Comparison of ENCODE assay signal across 8 cellular contexts in genomic region chr12:65822732-65823480, GRCh38. TPM values are rescaled to one million over a fixed set of nuclear protein-coding genes. Genes with fewer than 3 reads are reported as not detected.
DNase-seq lines count a peak whose midpoint lies in the region; ATAC-seq and TF ChIP-seq lines count a peak whose summit lies in the region.

No MANE protein-coding gene starts in this region.

- H3K4me3 Mint-ChIP-seq in activated T-cell treated with anti-CD3 and anti-CD28 coated beads, Interleukin-2, amount 50 U/mL, for 4 hours, result peak overlapping the region; percentile 35

- no peaks in the 10 kb centered on the region for H3K9me3 Mint-ChIP-seq in activated T-cell treated with anti-CD3 and anti-CD28 coated beads, Interleukin-2, amount 50 U/mL, for 4 hours

- peak overlapping the region; percentile 99 for H3K27ac ChIP-seq in RWPE2 (ENCODE audit: poor library complexity, severe bottlenecking)

- no peak for TF ChIP-seq CTCF in RWPE2 (IDR thresholded peaks at IDR 0.05; ENCODE audit: poor library complexity, severe bottlenecking)
- TF ChIP-seq CTCF in fibroblast of the aortic adventitia (IDR thresholded peaks at IDR 0.05; ENCODE audit: insufficient read depth, low read length), result no peak

- no peak for DNase-seq in activated T-cell treated with anti-CD3 and anti-CD28 coated beads, Interleukin-2, amount 50 U/mL, for 4 hours
- DNase-seq in activated T-cell treated with anti-CD3 and anti-CD28 coated beads for 4 hours (no peak), RWPE2 (ENCODE audit: low spot score) (peak; percentile 54), fibroblast of the aortic adventitia (ENCODE audit: low read depth) (peak; percentile 65), renal cortical epithelial cell (ENCODE audit: low read depth) (peak; percentile 69), NCI-H187 treated with DMSO at 0.1 percent for 48 hours (lab: John Stamatoyannopoulos, UW) (no peak)

- no peak for ATAC-seq in activated T-cell treated with anti-CD3 and anti-CD28 coated beads, Interleukin-2, amount 50 U/mL, for 4 hours
- ATAC-seq in RWPE2 (ENCODE audit: low read depth) (peak; percentile 8; the same call in 2 of the 3 replicates), GM19023 (IDR thresholded peaks at IDR 0.05; ENCODE audit: unreplicated experiment) (no peak), GM19455 (IDR thresholded peaks at IDR 0.05; ENCODE audit: unreplicated experiment) (no peak)

- H3K36me3 Mint-ChIP-seq in activated T-cell treated with anti-CD3 and anti-CD28 coated beads, Interleukin-2, amount 50 U/mL, for 4 hours (ENCODE audit: insufficient read depth), result no peaks in the 10 kb centered on the region

- H3K4me1 Mint-ChIP-seq in activated T-cell treated with anti-CD3 and anti-CD28 coated beads, Interleukin-2, amount 50 U/mL, for 4 hours (ENCODE audit: low read depth), result peaks cover 16% of the 10 kb centered on the region

- peaks cover 61% of the 10 kb centered on the region for H3K27me3 Mint-ChIP-seq in activated T-cell treated with anti-CD3 and anti-CD28 coated beads, Interleukin-2, amount 50 U/mL, for 4 hours (ENCODE audit: low read depth)

- peak overlapping the region; percentile 53 for H3K4me3 ChIP-seq in RWPE2 (ENCODE audit: severe bottlenecking)
- H3K4me3 ChIP-seq in fibroblast of the aortic adventitia (ENCODE audit: low read depth, low read length), result peak overlapping the region; percentile 91

- H3K27me3 ChIP-seq in RWPE2 (ENCODE audit: insufficient read depth, poor library complexity, severe bottlenecking), result no peaks in the 10 kb centered on the region

- H3K9me3 ChIP-seq in RWPE2 (ENCODE audit: severe bottlenecking), result no peaks in the 10 kb centered on the region

- H3K4me1 ChIP-seq in RWPE2 (ENCODE audit: insufficient read depth, poor library complexity, severe bottlenecking), result peaks cover 28% of the 10 kb centered on the region

- H3K36me3 ChIP-seq in RWPE2 (ENCODE audit: low read depth), result peaks cover 27% of the 10 kb centered on the region

RNA-seq across cellular contexts. Expression of gene HMGA2, which starts 1.4 kb away (rescaled TPM):
- under 1 TPM; 0.11 to 0.30 (median 0.14) TPM for total RNA-seq in activated T-cell treated with anti-CD3 and anti-CD28 coated beads, Interleukin-2, amount 50 U/mL, for 4 hours
- total RNA-seq in fibroblast of the aortic adventitia (ENCODE audit: low replicate concordance) (26.7 and 72.9 TPM in 2 replicates), renal cortical epithelial cell (18.3 and 32.1 TPM in 2 replicates)

Comparison
In these comparisons a context has a peak if more than half of its experiments do, and no peak if none do; other contexts are left out.
1. DNase-seq: peak in RWPE2 (single experiment), fibroblast of the aortic adventitia (single experiment) and renal cortical epithelial cell (single experiment); none in activated T-cell treated with anti-CD3 and anti-CD28 coated beads, Interleukin-2, amount 50 U/mL, for 4 hours (single experiment), activated T-cell treated with anti-CD3 and anti-CD28 coated beads for 4 hours (single experiment) and NCI-H187 treated with DMSO at 0.1 percent for 48 hours (single experiment).
2. RNA of gene HMGA2, which starts 1.4 kb away (total RNA-seq): 26.7 to 72.9 TPM in fibroblast of the aortic adventitia and 18.3 to 32.1 TPM in renal cortical epithelial cell; 0.11 to 0.30 TPM in activated T-cell treated with anti-CD3 and anti-CD28 coated beads, Interleukin-2, amount 50 U/mL, for 4 hours; every median in the first group is over 10 times any median in the second.